ENCODE assay signal across 13 cellular contexts in genomic region chr12:3995276-3995675, GRCh38.
A peak's percentile ranks its signal among the peaks of the same experiment; 100 is the strongest.
DNase-seq lines count a peak whose midpoint lies in the region; ATAC-seq, FAIRE-seq and TF ChIP-seq lines count a peak whose summit lies in the region.
"Had no signal": no experiment of that assay in that cellular context is flagged by ENCODE, and none has a peak within 500 bp of the region (broad histone marks: within the 10 kb centered on the region; RNA-seq: fewer than 3 reads in every experiment).

No MANE protein-coding gene starts in this region.

- H2BK20ac ChIP-seq in H1 (ENCODE audit: low read length): no peak overlapping the region

- H3K4me1 Mint-ChIP-seq in natural killer cell treated with Interleukin-12 subunit alpha and Interleukin-12 subunit beta and Interleukin-15 and Interleukin-18, amount 100 ng/mL, for 72 hours (ENCODE audit: low read depth in 2 of 2): peaks cover 8 to 14% of the 10 kb centered on the region in 2 donors
- H3K4me1 Mint-ChIP-seq in natural killer cell: no peaks in the 10 kb centered on the region
- H3K4me1 Mint-ChIP-seq in mesothelial cell of epicardium: peaks cover 42% of the 10 kb centered on the region

- H2BK5ac ChIP-seq in H1 (ENCODE audit: low read depth, low read length): peak overlapping the region; percentile 55; the same call in 1 of the 2 replicates

- H3K4me2 ChIP-seq in H1 (ENCODE audit: insufficient read depth in 1 of 2, low read depth in 2 of 2, low read length in 2 of 2): no peak overlapping the region

- no peak overlapping the region for H3K14ac ChIP-seq in H1 (ENCODE audit: insufficient read length)

- no peak for ATAC-seq in natural killer cell treated with Interleukin-12 subunit alpha and Interleukin-12 subunit beta and Interleukin-15 and Interleukin-18, amount 100 ng/mL, for 72 hours
- ATAC-seq in natural killer cell (no peak), left ventricle myocardium superior (no peak), GM21825 (IDR thresholded peaks at IDR 0.05; ENCODE audit: unreplicated experiment) (no peak), HG03571 (IDR thresholded peaks at IDR 0.05; ENCODE audit: unreplicated experiment) (no peak)

- TF ChIP-seq RAD21 in H1 (IDR thresholded peaks at IDR 0.05 in 1 of 2, conservative IDR thresholded peaks at IDR 0.05 in 1 of 2; ENCODE audit: low read depth in 2 of 2, low read length in 2 of 2): no peak

- no peak overlapping the region for H3K4me3 Mint-ChIP-seq in natural killer cell treated with Interleukin-12 subunit alpha and Interleukin-12 subunit beta and Interleukin-15 and Interleukin-18, amount 100 ng/mL, for 72 hours
- H3K4me3 Mint-ChIP-seq in natural killer cell (no peak overlapping the region), mesothelial cell of epicardium (no peak overlapping the region)
- H3K4me3 Mint-ChIP-seq: B cell; CD8-positive, alpha-beta T cell had no signal

- H3K27me3 ChIP-seq in H1 (replicated peaks in 1 of 4; ENCODE audit: control insufficient read depth in 3 of 4, extremely low read depth in 1 of 4, insufficient read depth in 3 of 4, low read length in 3 of 4): peaks cover 0 to 3% (median under 1%) of the 10 kb centered on the region in 4 experiments; a peak in 1 of 7 replicates

- no peaks in the 10 kb centered on the region for H3K23me2 ChIP-seq in H1 (ENCODE audit: low read depth, low read length)

- H3K9me3 Mint-ChIP-seq in natural killer cell treated with Interleukin-12 subunit alpha and Interleukin-12 subunit beta and Interleukin-15 and Interleukin-18, amount 100 ng/mL, for 72 hours: no peaks in the 10 kb centered on the region
- H3K9me3 Mint-ChIP-seq in natural killer cell (no peaks in the 10 kb centered on the region), mesothelial cell of epicardium (peaks cover under 1% of the 10 kb centered on the region)
- H3K9me3 Mint-ChIP-seq: CD8-positive, alpha-beta T cell had no signal

- no peak overlapping the region for H3K27ac ChIP-seq in H1 (ENCODE audit: low read depth, low read length)
- H3K27ac ChIP-seq: BLaER1 treated with 17β-estradiol and CSF1 and Interleukin-3, amounts not matched to agents 10 nM and 100 nM; GM23248 had no signal

- no peak overlapping the region for H2AK5ac ChIP-seq in H1 (ENCODE audit: low read depth, low read length)

- H3K79me2 ChIP-seq in H1 (ENCODE audit: control insufficient read depth in 1 of 2, insufficient read depth in 2 of 2, low read length in 2 of 2): no peaks in the 10 kb centered on the region

- H4K8ac ChIP-seq in H1 (ENCODE audit: extremely low read depth, insufficient read depth, low read length): no peak overlapping the region

- no peak overlapping the region for H3K23ac ChIP-seq in H1 (ENCODE audit: insufficient read length)

- TF ChIP-seq EP300 in H1 (IDR thresholded peaks at IDR 0.05; ENCODE audit: borderline replicate concordance in 1 of 2, low read depth in 2 of 2, low read length in 2 of 2): no peak

- no peaks in the 10 kb centered on the region for H3K79me1 ChIP-seq in H1 (ENCODE audit: low read depth, low read length)

- H3K4me3 ChIP-seq in H1 (ENCODE audit: extremely low read depth in 1 of 4, insufficient read depth in 2 of 4, low read depth in 3 of 4, low read length in 4 of 4): no peak overlapping the region
- H3K4me3 ChIP-seq: BLaER1 treated with 17β-estradiol and CSF1 and Interleukin-3, amounts not matched to agents 10 nM and 100 nM; GM23248 had no signal

- FAIRE-seq in H1 (lab: Jason Lieb, UNC): no peak
- FAIRE-seq: H54 had no signal

- H3K56ac ChIP-seq in H1 (replicated peaks; ENCODE audit: insufficient read length, low read depth, low read length): no peak overlapping the region

- peak overlapping the region; percentile 25 for H2BK120ac ChIP-seq in H1 (replicated peaks; ENCODE audit: low read depth, low read length)

- no peak overlapping the region for H3K9ac ChIP-seq in H1 (replicated peaks in 1 of 4; ENCODE audit: extremely low read depth in 1 of 4, low read depth in 3 of 4, low read length in 3 of 4)
- H3K9ac ChIP-seq: BLaER1 treated with 17β-estradiol and CSF1 and Interleukin-3, amounts not matched to agents 10 nM and 100 nM; GM23248 had no signal

- peak overlapping the region; percentile 29 for H4K91ac ChIP-seq in H1 (replicated peaks; ENCODE audit: insufficient read length, low read length)

- peaks cover 0 to 2% (median 0%) of the 10 kb centered on the region in 4 experiments; a peak in 1 of 7 replicates for H3K4me1 ChIP-seq in H1 (replicated peaks in 1 of 4; ENCODE audit: control insufficient read depth in 3 of 4, insufficient read depth in 4 of 4, low read length in 3 of 4)

- no peaks in the 10 kb centered on the region for H3K9me3 ChIP-seq in H1 (ENCODE audit: insufficient read depth in 2 of 2, low read depth in 1 of 2, low read length in 1 of 2)

- H3K27ac Mint-ChIP-seq in natural killer cell treated with Interleukin-12 subunit alpha and Interleukin-12 subunit beta and Interleukin-15 and Interleukin-18, amount 100 ng/mL, for 72 hours: peak overlapping the region; percentile 58 to 81
- peak overlapping the region in 1 of 2 donors; percentile 79 for H3K27ac Mint-ChIP-seq in natural killer cell
- H3K27ac Mint-ChIP-seq in mesothelial cell of epicardium: peak overlapping the region; percentile 19
- H3K27ac Mint-ChIP-seq: B cell; CD8-positive, alpha-beta T cell had no signal

- peak overlapping the region; percentile 35; the same call in 1 of the 2 replicates for H2BK15ac ChIP-seq in H1 (ENCODE audit: low read length)

- H3K18ac ChIP-seq in H1 (ENCODE audit: extremely low read depth, low read length): no peak overlapping the region; the same call in 1 of the 2 replicates

- H4K5ac ChIP-seq in H1 (ENCODE audit: insufficient read length, low read depth, low read length): no peak overlapping the region

- POLR2A ChIA-PET in H1 (lab: Charles Lee; ENCODE audit: partially characterized antibody): no interaction called here

- peak overlapping the region; percentile 60; the same call in 1 of the 2 replicates for H2BK12ac ChIP-seq in H1 (ENCODE audit: low read depth, low read length)

- intact Hi-C loops in natural killer cell (cut with micrococcal nuclease): loop anchor here (1.0 to 10.0 kb wide), 2 partner anchors 110 to 282 kb away; no protein-coding TSS in a partner anchor
- intact Hi-C loops in left ventricle myocardium superior (cut with micrococcal nuclease): no loop called here

- DNase-seq in natural killer cell treated with Interleukin-12 subunit alpha and Interleukin-12 subunit beta and Interleukin-15 and Interleukin-18, amount 100 ng/mL, for 72 hours (ENCODE audit: low spot score): no peak
- no peak for DNase-seq in natural killer cell
- no peak for DNase-seq in H1 (ENCODE audit: low read depth in 1 of 2, low spot score in 2 of 2)
- DNase-seq in mesothelial cell of epicardium (ENCODE audit: low spot score in 2 of 2, unreplicated experiment in 2 of 2): no peak
- DNase-seq in left ventricle myocardium superior: no peak
- DNase-seq: DMS 273 treated with DMSO at 0.1 percent for 48 hours had no signal

- H3K4ac ChIP-seq in H1 (replicated peaks; ENCODE audit: insufficient read length, low read depth, low read length): no peak overlapping the region

- peaks cover 11 to 18% of the 10 kb centered on the region in 2 donors for H3K27me3 Mint-ChIP-seq in natural killer cell treated with Interleukin-12 subunit alpha and Interleukin-12 subunit beta and Interleukin-15 and Interleukin-18, amount 100 ng/mL, for 72 hours
- H3K27me3 Mint-ChIP-seq in natural killer cell (ENCODE audit: low read depth in 2 of 2) (peaks cover 11 to 16% of the 10 kb centered on the region in 2 donors), mesothelial cell of epicardium (ENCODE audit: low read depth) (no peaks in the 10 kb centered on the region)

- WGBS in H1 (ENCODE audit: extremely low coverage in 1 of 2, insufficient coverage in 1 of 2, insufficient read length in 1 of 2, insufficient replicate concordance in 2 of 2, low coverage in 1 of 2, low lambda C conversion rate in 2 of 2, missing lambda C conversion rate in 1 of 2), 2 experiments: 94% methylated on average over 2 of the region's 2 CpGs; no CpG with 5 or more reads in 1 of the 2 experiments

- CTCF ChIA-PET in H1 (lab: Charles Lee; ENCODE audit: partially characterized antibody): interaction anchor here (0.7 to 18.4 kb wide), 17 partner anchors 9 to 282 kb away, joined by 3 to 273 read pairs (median 4); no protein-coding TSS in a partner anchor

- no peak for TF ChIP-seq POLR2A in H1 (IDR thresholded peaks at IDR 0.05; ENCODE audit: control extremely low read depth in 1 of 2, low read depth in 2 of 2, low read length in 2 of 2)

- H3K36me3 Mint-ChIP-seq in natural killer cell treated with Interleukin-12 subunit alpha and Interleukin-12 subunit beta and Interleukin-15 and Interleukin-18, amount 100 ng/mL, for 72 hours: no peaks in the 10 kb centered on the region
- no peaks in the 10 kb centered on the region for H3K36me3 Mint-ChIP-seq in natural killer cell
- H3K36me3 Mint-ChIP-seq in mesothelial cell of epicardium: no peaks in the 10 kb centered on the region
- H3K36me3 Mint-ChIP-seq: CD8-positive, alpha-beta T cell had no signal

- TF ChIP-seq CTCF in natural killer cell (IDR thresholded peaks at IDR 0.05): no peak
- TF ChIP-seq CTCF in H1 (IDR thresholded peaks at IDR 0.05; ENCODE audit: control extremely low read depth in 1 of 3, insufficient read depth in 1 of 3, low read depth in 1 of 3, low read length in 3 of 3): no peak
- no peak for TF ChIP-seq CTCF in mesothelial cell of epicardium (IDR thresholded peaks at IDR 0.05; ENCODE audit: unreplicated experiment)

- H2AFZ ChIP-seq in H1 (ENCODE audit: low read length): no peak overlapping the region
- H2AFZ ChIP-seq: GM23248 had no signal

- no peaks in the 10 kb centered on the region for H4K20me1 ChIP-seq in H1 (replicated peaks in 1 of 2; ENCODE audit: control insufficient read depth in 1 of 2, insufficient read depth in 2 of 2, low read length in 2 of 2)
- H4K20me1 ChIP-seq: BLaER1 treated with 17β-estradiol and CSF1 and Interleukin-3, amounts not matched to agents 10 nM and 100 nM had no signal

- H3K36me3 ChIP-seq in H1 (ENCODE audit: control insufficient read depth in 2 of 4, insufficient read depth in 4 of 4, low read length in 3 of 4): no peaks in the 10 kb centered on the region
- H3K36me3 ChIP-seq: BLaER1 treated with 17β-estradiol and CSF1 and Interleukin-3, amounts not matched to agents 10 nM and 100 nM had no signal

TF ChIP-seq in H1, 55 proteins besides CTCF, POLR2A, EP300 and RAD21 (continues in another document):
- TF ChIP-seq KDM5A (IDR thresholded peaks at IDR 0.05; ENCODE audit: low read length) (no peak), CREB1 (IDR thresholded peaks at IDR 0.05) (no peak), POU5F1 (IDR thresholded peaks at IDR 0.05; ENCODE audit: low read depth, low read length) (no peak), SAP30 (IDR thresholded peaks at IDR 0.05; ENCODE audit: insufficient read depth, insufficient replicate concordance, low read length) (no peak)
